8 cellular contexts compared by ENCODE assay signal in the genomic region with DNA sequence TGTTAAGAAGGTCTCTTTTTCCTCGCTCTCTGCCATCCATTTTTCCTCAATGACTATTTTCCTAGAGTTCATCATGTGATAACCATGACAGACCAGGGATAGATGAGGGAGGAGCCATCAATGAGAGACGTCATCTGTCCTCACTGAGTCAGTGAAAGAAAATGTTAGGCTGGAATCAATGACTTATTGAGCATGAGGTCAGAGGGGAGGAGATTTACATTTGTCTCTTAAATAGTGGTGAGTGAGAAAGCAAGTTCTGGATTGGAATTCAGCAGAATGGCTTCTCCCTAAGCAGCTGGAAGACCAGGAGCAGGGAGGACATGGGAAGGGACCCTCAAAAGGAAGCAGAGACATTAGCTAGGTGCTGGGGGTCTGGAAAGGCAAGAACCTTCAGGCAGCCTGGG. TPM values are rescaled to one million over a fixed set of nuclear protein-coding genes. Genes with fewer than 3 reads are reported as not detected.
DNase-seq lines count a peak whose midpoint lies in the region; ATAC-seq and TF ChIP-seq lines count a peak whose summit lies in the region.

No MANE protein-coding gene starts in this region.

- H3K27me3 Mint-ChIP-seq in CD4-positive, alpha-beta memory T cell, result no peaks in the 10 kb centered on the region
- H3K27me3 Mint-ChIP-seq in neural crest cell (ENCODE audit: low read depth), result no peaks in the 10 kb centered on the region
- H3K27me3 Mint-ChIP-seq in chondrocyte (ENCODE audit: low read depth), result peaks cover 4% of the 10 kb centered on the region

- H3K36me3 Mint-ChIP-seq in CD4-positive, alpha-beta memory T cell, result no peaks in the 10 kb centered on the region
- H3K36me3 Mint-ChIP-seq in neural crest cell (ENCODE audit: low read depth) (no peaks in the 10 kb centered on the region), chondrocyte (ENCODE audit: low read depth) (peaks cover 1% of the 10 kb centered on the region)

- DNase-seq in CD4-positive, alpha-beta memory T cell, result no peak
- DNase-seq in NCI-H226, result peak; percentile 88
- DNase-seq in dedifferentiated amniotic fluid mesenchymal stem cell (ENCODE audit: extremely low spot score), result peak; percentile 53
- no peak for DNase-seq in neural crest cell (ENCODE audit: low read depth, low spot score)
- DNase-seq in T-helper 2 cell, result no peak
- DNase-seq in chondrocyte (ENCODE audit: low spot score), result no peak
- no peak for DNase-seq in GM20000 (ENCODE audit: low spot score)

- intact Hi-C loops in CD4-positive, alpha-beta memory T cell (cut with micrococcal nuclease), result loop anchor here (10.0 kb wide), 1 partner anchor 619 kb away; a partner anchor contains a TSS

- TF ChIP-seq CTCF in neural crest cell (conservative IDR thresholded peaks at IDR 0.05), result no peak
- TF ChIP-seq CTCF in chondrocyte (IDR thresholded peaks at IDR 0.05), result no peak
- TF ChIP-seq CTCF in GM20000 (IDR thresholded peaks at IDR 0.05; ENCODE audit: extremely low read depth, missing control alignments), result no peak

- peak overlapping the region in 6 of 7 donors; percentile 52 to 93 (median 86) for H3K27ac Mint-ChIP-seq in CD4-positive, alpha-beta memory T cell
- H3K27ac Mint-ChIP-seq in neural crest cell (ENCODE audit: unreplicated experiment) (peak overlapping the region; percentile 10), chondrocyte (ENCODE audit: unreplicated experiment) (no peak overlapping the region)

- peaks cover 0 to 2% (median 0%) of the 10 kb centered on the region in 8 donors for H3K9me3 Mint-ChIP-seq in CD4-positive, alpha-beta memory T cell
- H3K9me3 Mint-ChIP-seq in neural crest cell (peaks cover 3% of the 10 kb centered on the region), chondrocyte (ENCODE audit: low read depth) (no peaks in the 10 kb centered on the region)

- no peaks in the 10 kb centered on the region for H3K27me3 ChIP-seq in CD4-positive, alpha-beta memory T cell (ENCODE audit: insufficient read depth, low read length)

- peaks cover 79% of the 10 kb centered on the region for H3K4me1 ChIP-seq in CD4-positive, alpha-beta memory T cell (ENCODE audit: insufficient read depth, low read length)

- H3K4me3 Mint-ChIP-seq in CD4-positive, alpha-beta memory T cell, result peak overlapping the region in 1 of 8 donors; percentile 65
- H3K4me3 Mint-ChIP-seq in neural crest cell (peak overlapping the region; percentile 12), chondrocyte (ENCODE audit: unreplicated experiment) (no peak overlapping the region)

- no peak for ATAC-seq in HG03139 (IDR thresholded peaks at IDR 0.05; ENCODE audit: unreplicated experiment)

- peaks cover 54 to 73% (median 64%) of the 10 kb centered on the region in 4 donors for H3K4me1 Mint-ChIP-seq in CD4-positive, alpha-beta memory T cell
- H3K4me1 Mint-ChIP-seq in neural crest cell (peaks cover 38% of the 10 kb centered on the region), chondrocyte (ENCODE audit: low read depth) (peaks cover 32% of the 10 kb centered on the region)

- CTCF ChIA-PET in CD4-positive, alpha-beta memory T cell (lab: Charles Lee; ENCODE audit: partially characterized antibody), result interaction anchor here (0.8 to 13.4 kb wide), 6 partner anchors 9 to 292 kb away, joined by 3 to 224 read pairs (median 10); a partner anchor contains a TSS

- no peak overlapping the region for H3K4me3 ChIP-seq in CD4-positive, alpha-beta memory T cell (ENCODE audit: low read length in 2 of 2)

- POLR2A ChIA-PET in CD4-positive, alpha-beta memory T cell (lab: Charles Lee; ENCODE audit: partially characterized antibody), result interaction anchor here (1.4 to 28.5 kb wide), 3 partner anchors 8 to 28 kb away, joined by 7 to 906 read pairs (median 248); a partner anchor contains a TSS

- H3K27ac ChIP-seq in CD4-positive, alpha-beta memory T cell (ENCODE audit: low read depth, low read length), result no peak overlapping the region

- H3K9me3 ChIP-seq in CD4-positive, alpha-beta memory T cell (ENCODE audit: control insufficient read depth in 1 of 2, low read length in 2 of 2), result no peaks in the 10 kb centered on the region

- H3K36me3 ChIP-seq in CD4-positive, alpha-beta memory T cell (ENCODE audit: insufficient read depth, low read length), result no peaks in the 10 kb centered on the region

RNA-seq across cellular contexts. Expression of a gene that starts 28.2 kb away (rescaled TPM):
- total RNA-seq in CD4-positive, alpha-beta memory T cell, result 100 to 1,000 TPM; 148 to 159 TPM
- 10 to 100 TPM; 61.6 to 76.1 TPM for polyA plus RNA-seq in CD4-positive, alpha-beta memory T cell
- total RNA-seq in neural crest cell (80.0 and 85.7 TPM in 2 replicates), chondrocyte (27.6 to 30.6 TPM (median 28.7 TPM) in 3 replicates)

Comparison
In these comparisons a context has a peak if more than half of its experiments do, and no peak if none do; other contexts are left out.
1. DNase-seq: peak in NCI-H226 (single experiment) and dedifferentiated amniotic fluid mesenchymal stem cell (single experiment); none in CD4-positive, alpha-beta memory T cell (0 of 5), neural crest cell (single experiment), T-helper 2 cell (0 of 5), chondrocyte (single experiment) and GM20000 (single experiment).